Comparison of ENCODE assay signal across 8 cellular contexts in genomic region chr9:76419782-76420380, GRCh38. TPM values are rescaled to one million over a fixed set of nuclear protein-coding genes. Genes with fewer than 3 reads are reported as not detected.
A peak's percentile ranks its signal among the peaks of the same experiment; 100 is the strongest.
DNase-seq lines count a peak whose midpoint lies in the region; TF ChIP-seq lines count a peak whose summit lies in the region.

No MANE protein-coding gene starts in this region.

- no peaks in the 10 kb centered on the region for H3K4me1 ChIP-seq in MM.1S (ENCODE audit: low read length)
- H3K4me1 ChIP-seq in endodermal cell (ENCODE audit: control insufficient read depth, insufficient read depth, low read length): no peaks in the 10 kb centered on the region

- DNase-seq in NCI-H2029 (lab: John Stamatoyannopoulos, UW) (peak; percentile 22), NCI-H2029 treated with DMSO at 0.1 percent for 48 hours (lab: John Stamatoyannopoulos, UW) (no peak), MM.1S (no peak), endodermal cell (no peak), retinal pigment epithelial cell (ENCODE audit: low read depth) (no peak), NCI-H2196 (lab: John Stamatoyannopoulos, UW; ENCODE audit: unreplicated experiment) (no peak), posterior vena cava (ENCODE audit: low spot score) (no peak)
- DNase-seq in stimulated activated CD4-positive, alpha-beta T cell treated with anti-CD3 and anti-CD28 coated beads, Interleukin-15, amount 100 ng/mL, for 24 hours: no peak

- H3K9ac ChIP-seq in MM.1S (ENCODE audit: low read length) (no peak overlapping the region), endodermal cell (ENCODE audit: extremely low read depth, low read length, poor library complexity, severe bottlenecking) (no peak overlapping the region)

- no peaks in the 10 kb centered on the region for H4K20me1 ChIP-seq in MM.1S (ENCODE audit: insufficient read depth, low read length)

- H3K27ac Mint-ChIP-seq in endodermal cell: no peak overlapping the region

- H3F3A ChIP-seq in MM.1S (ENCODE audit: insufficient read depth, low read length): no peaks in the 10 kb centered on the region

- H3K79me2 ChIP-seq in MM.1S (ENCODE audit: low read length): no peaks in the 10 kb centered on the region

- no peaks in the 10 kb centered on the region for H3K27me3 ChIP-seq in MM.1S (replicated peaks; ENCODE audit: insufficient read depth, low read length)
- no peaks in the 10 kb centered on the region for H3K27me3 ChIP-seq in endodermal cell (ENCODE audit: control insufficient read depth, insufficient read depth, low read length, poor library complexity, severe bottlenecking)

- no peak overlapping the region for H3K27ac ChIP-seq in MM.1S (ENCODE audit: low read length)
- no peak overlapping the region for H3K27ac ChIP-seq in endodermal cell (ENCODE audit: low read depth, low read length)

- H3K36me3 ChIP-seq in MM.1S (replicated peaks; ENCODE audit: insufficient read depth, low read length): no peaks in the 10 kb centered on the region
- no peaks in the 10 kb centered on the region for H3K36me3 ChIP-seq in endodermal cell (ENCODE audit: control insufficient read depth, insufficient read depth, low read length)

- H3K36me3 Mint-ChIP-seq in endodermal cell (ENCODE audit: low read depth): no peaks in the 10 kb centered on the region

- H3K4me3 ChIP-seq in MM.1S (ENCODE audit: low read length) (no peak overlapping the region), endodermal cell (ENCODE audit: low read length) (no peak overlapping the region), retinal pigment epithelial cell (ENCODE audit: low read length) (no peak overlapping the region)

- H2AFZ ChIP-seq in MM.1S (ENCODE audit: low read length): 0 out of 2 replicates have a peak overlapping the region, but pooled peaks have one; percentile 14

- WGBS in endodermal cell (ENCODE audit: insufficient coverage in 1 of 2, insufficient read length in 1 of 2), 2 experiments: 95 to 100% methylated on average over 2 of the region's 2 CpGs

- H3K4me1 Mint-ChIP-seq in endodermal cell: peaks cover 11% of the 10 kb centered on the region

- no peak overlapping the region for H3K4me3 Mint-ChIP-seq in endodermal cell

- peaks cover 2% of the 10 kb centered on the region for H3K9me3 Mint-ChIP-seq in endodermal cell

- H3K4me2 ChIP-seq in MM.1S (ENCODE audit: low read depth, low read length): no peak overlapping the region

- intact Hi-C loops in posterior vena cava (cut with DNase I): no loop called here

- TF ChIP-seq CTCF in MM.1S (IDR thresholded peaks at IDR 0.05; ENCODE audit: low read length) (peak; percentile 71), endodermal cell (conservative IDR thresholded peaks at IDR 0.05) (peak; percentile 81), retinal pigment epithelial cell (conservative IDR thresholded peaks at IDR 0.05; ENCODE audit: low read depth, low read length) (peak; percentile 65)

- no peaks in the 10 kb centered on the region for H3K9me2 ChIP-seq in MM.1S (replicated peaks; ENCODE audit: insufficient read depth, low read length)

- H3K9me3 ChIP-seq in MM.1S (replicated peaks; ENCODE audit: insufficient read depth, low read length) (no peaks in the 10 kb centered on the region), endodermal cell (ENCODE audit: control insufficient read depth, low read length) (no peaks in the 10 kb centered on the region)

- H3K27me3 Mint-ChIP-seq in endodermal cell (ENCODE audit: insufficient read depth): no peaks in the 10 kb centered on the region

RNA-seq across cellular contexts. Expression of gene RFK, which starts 25.7 kb away (rescaled TPM):
- total RNA-seq in endodermal cell (10 to 100 TPM; 16.5 to 17.4 TPM), posterior vena cava (10 to 100 TPM; 18.3 to 22.1 TPM)
- polyA plus RNA-seq in endodermal cell (2013, experiment 1 of 2): 22.9 TPM
- polyA plus RNA-seq in endodermal cell (2013, experiment 2 of 2): 21.8 TPM

RNA-seq across cellular contexts. Expression of gene GCNT1, which starts 39.1 kb away (rescaled TPM):
- total RNA-seq in endodermal cell (10 to 100 TPM; 70.6 to 76.1 TPM), posterior vena cava (10 to 100 TPM in 1 of 2 donors, 1 to 10 TPM in 1; 8.9 to 11.0 TPM)
- polyA plus RNA-seq in endodermal cell (2013, experiment 1 of 2): 22.7 TPM
- 22.9 TPM for polyA plus RNA-seq in endodermal cell (2013, experiment 2 of 2)

Comparison
In these comparisons a context has a peak if more than half of its experiments do, and no peak if none do; other contexts are left out.
1. RNA of gene GCNT1, which starts 39.1 kb away (total RNA-seq): 70.6 to 76.1 TPM in endodermal cell; 8.9 to 11.0 TPM in posterior vena cava; every median in the first group is over 4 times any median in the second.
2. Peak in every context shown above with its lines, with median percentiles within 50 percentile points of each other: CTCF ChIP-seq.